In the genomic region with DNA sequence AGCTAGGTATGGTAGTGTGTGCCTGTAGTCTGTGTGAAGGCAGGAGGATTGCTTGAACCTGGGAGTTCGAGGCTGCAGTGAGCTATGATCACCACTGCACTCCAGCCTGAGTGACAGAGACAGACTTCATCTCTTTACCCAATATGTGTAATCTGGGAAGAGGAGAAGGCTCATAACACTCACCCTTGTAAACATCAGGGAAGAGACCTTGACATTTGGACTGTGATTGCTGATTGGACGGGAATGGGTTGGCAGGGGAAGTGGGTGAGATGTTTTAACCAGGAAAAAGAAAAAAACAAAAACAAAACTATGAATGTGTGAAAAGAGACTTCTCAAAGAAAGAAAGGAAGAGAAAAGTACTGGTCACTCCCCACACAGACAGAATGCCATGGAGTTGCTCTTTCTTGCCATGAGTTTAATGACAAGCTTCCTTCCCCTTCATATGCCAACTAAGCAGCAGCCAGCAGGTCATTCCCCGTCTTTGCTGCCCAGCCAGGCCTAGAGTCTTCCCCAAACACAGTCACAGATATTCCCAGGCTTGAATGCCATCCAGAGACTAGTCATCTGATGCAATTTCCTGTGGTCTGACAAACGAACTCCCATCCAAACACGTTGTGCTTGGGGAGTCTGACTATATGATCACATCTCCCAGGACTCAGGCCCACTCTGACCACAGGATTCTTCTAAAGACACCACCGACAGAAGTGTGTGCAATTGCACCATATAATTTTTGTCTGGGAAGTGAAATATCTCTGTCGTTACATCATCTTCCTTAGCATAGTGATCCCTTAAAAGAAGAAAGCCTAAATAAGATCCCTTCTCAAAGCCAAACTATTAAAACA, we compare ENCODE assay signal across 8 cellular contexts.
DNase-seq lines count a peak whose midpoint lies in the region; ATAC-seq and TF ChIP-seq lines count a peak whose summit lies in the region.

No MANE protein-coding gene starts in this region.

- ATAC-seq in HG02571 (IDR thresholded peaks at IDR 0.05; ENCODE audit: unreplicated experiment) (no peak), GM18519 (IDR thresholded peaks at IDR 0.05; ENCODE audit: low FRiP score, unreplicated experiment) (no peak)

- TF ChIP-seq CTCF in HFF-Myc (IDR thresholded peaks at IDR 0.05; ENCODE audit: low read depth, low read length, missing control alignments), result no peak

- peak; percentile 85 for DNase-seq in HFF-Myc (ENCODE audit: extremely low read depth, low read depth)
- DNase-seq in T1000 (lab: John Stamatoyannopoulos, UW), result peak; percentile 2
- DNase-seq in fibroblast of peridontal ligament (ENCODE audit: extremely low read depth), result peak; percentile 100
- peak; percentile 100 for DNase-seq in non-pigmented ciliary epithelial cell (ENCODE audit: low read depth)
- DNase-seq in NCI-H187 treated with DMSO at 0.1 percent for 48 hours (lab: John Stamatoyannopoulos, UW), result no peak
- DNase-seq in NCI-H510A (lab: John Stamatoyannopoulos, UW), result no peak

- no peak overlapping the region for H3K4me3 ChIP-seq in HFF-Myc (replicated peaks; ENCODE audit: low read depth, low read length)

Comparison
In these comparisons a context has a peak if more than half of its experiments do, and no peak if none do; other contexts are left out.
1. DNase-seq: peak in HFF-Myc (single experiment), T1000 (single experiment), fibroblast of peridontal ligament (single experiment) and non-pigmented ciliary epithelial cell (single experiment); none in NCI-H187 treated with DMSO at 0.1 percent for 48 hours (single experiment) and NCI-H510A (single experiment).